Comparison of ENCODE assay signal across 2 cellular contexts in the genomic region with DNA sequence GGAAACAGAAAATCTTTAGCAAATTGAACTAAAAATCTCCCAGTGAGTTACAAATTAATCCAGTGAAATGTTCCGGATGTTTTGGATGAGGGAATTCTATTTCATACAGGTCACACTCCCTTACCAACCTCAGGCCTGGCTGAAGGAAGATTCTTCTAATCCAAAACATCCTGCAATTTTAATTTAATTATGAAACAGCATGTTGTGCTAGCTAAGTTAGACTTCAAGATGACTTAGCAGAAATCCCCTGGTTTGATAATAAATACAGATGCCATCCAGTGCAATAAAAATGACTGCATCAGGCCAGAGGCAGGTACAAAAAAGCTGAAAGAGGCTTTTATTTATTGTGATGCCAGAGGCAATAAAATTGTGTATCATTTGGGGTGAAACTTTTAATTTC.
TF ChIP-seq lines count a peak whose summit lies in the region.

No MANE protein-coding gene starts in this region.

TF ChIP-seq in SK-N-SH treated with all-trans-retinoic acid at 6 μM for 48 hours, 23 proteins besides CTCF, POLR2A, EP300 and RAD21 (continued from another document):
- TF ChIP-seq POU6F1 (CRISPR knock-in tag; IDR thresholded peaks at IDR 0.05; ENCODE audit: borderline replicate concordance, low read depth) (no peak), OSR1 (CRISPR knock-in tag; IDR thresholded peaks at IDR 0.05) (no peak), ESRRG (CRISPR knock-in tag; IDR thresholded peaks at IDR 0.05) (no peak), ISL1 (CRISPR knock-in tag; IDR thresholded peaks at IDR 0.05) (no peak)

TF ChIP-seq in SK-N-SH, 30 proteins besides CTCF, POLR2A, EP300 and RAD21 (continued from another document):
- TF ChIP-seq, protein P1, sequence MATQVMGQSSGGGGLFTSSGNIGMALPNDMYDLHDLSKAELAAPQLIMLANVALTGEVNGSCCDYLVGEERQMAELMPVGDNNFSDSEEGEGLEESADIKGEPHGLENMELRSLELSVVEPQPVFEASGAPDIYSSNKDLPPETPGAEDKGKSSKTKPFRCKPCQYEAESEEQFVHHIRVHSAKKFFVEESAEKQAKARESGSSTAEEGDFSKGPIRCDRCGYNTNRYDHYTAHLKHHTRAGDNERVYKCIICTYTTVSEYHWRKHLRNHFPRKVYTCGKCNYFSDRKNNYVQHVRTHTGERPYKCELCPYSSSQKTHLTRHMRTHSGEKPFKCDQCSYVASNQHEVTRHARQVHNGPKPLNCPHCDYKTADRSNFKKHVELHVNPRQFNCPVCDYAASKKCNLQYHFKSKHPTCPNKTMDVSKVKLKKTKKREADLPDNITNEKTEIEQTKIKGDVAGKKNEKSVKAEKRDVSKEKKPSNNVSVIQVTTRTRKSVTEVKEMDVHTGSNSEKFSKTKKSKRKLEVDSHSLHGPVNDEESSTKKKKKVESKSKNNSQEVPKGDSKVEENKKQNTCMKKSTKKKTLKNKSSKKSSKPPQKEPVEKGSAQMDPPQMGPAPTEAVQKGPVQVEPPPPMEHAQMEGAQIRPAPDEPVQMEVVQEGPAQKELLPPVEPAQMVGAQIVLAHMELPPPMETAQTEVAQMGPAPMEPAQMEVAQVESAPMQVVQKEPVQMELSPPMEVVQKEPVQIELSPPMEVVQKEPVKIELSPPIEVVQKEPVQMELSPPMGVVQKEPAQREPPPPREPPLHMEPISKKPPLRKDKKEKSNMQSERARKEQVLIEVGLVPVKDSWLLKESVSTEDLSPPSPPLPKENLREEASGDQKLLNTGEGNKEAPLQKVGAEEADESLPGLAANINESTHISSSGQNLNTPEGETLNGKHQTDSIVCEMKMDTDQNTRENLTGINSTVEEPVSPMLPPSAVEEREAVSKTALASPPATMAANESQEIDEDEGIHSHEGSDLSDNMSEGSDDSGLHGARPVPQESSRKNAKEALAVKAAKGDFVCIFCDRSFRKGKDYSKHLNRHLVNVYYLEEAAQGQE (IDR thresholded peaks at IDR 0.05; ENCODE audit: low read depth, low read length): no peak
- TF ChIP-seq RCOR1 (IDR thresholded peaks at IDR 0.05; ENCODE audit: low read length) (no peak), FOXM1 (IDR thresholded peaks at IDR 0.05; ENCODE audit: low read depth) (no peak), GABPA (IDR thresholded peaks at IDR 0.05; ENCODE audit: low read depth) (no peak), JUND (IDR thresholded peaks at IDR 0.05) (no peak), RFX5 (IDR thresholded peaks at IDR 0.05; ENCODE audit: low read length) (no peak), NFIC (IDR thresholded peaks at IDR 0.05; ENCODE audit: borderline replicate concordance) (no peak), FOXJ3 (CRISPR knock-in tag; IDR thresholded peaks at IDR 0.05) (no peak), NRF1 (IDR thresholded peaks at IDR 0.05; ENCODE audit: low read depth, low read length) (no peak), CHD2 (IDR thresholded peaks at IDR 0.05; ENCODE audit: low read length, partially characterized antibody) (no peak)
- TF ChIP-seq, protein P2, sequence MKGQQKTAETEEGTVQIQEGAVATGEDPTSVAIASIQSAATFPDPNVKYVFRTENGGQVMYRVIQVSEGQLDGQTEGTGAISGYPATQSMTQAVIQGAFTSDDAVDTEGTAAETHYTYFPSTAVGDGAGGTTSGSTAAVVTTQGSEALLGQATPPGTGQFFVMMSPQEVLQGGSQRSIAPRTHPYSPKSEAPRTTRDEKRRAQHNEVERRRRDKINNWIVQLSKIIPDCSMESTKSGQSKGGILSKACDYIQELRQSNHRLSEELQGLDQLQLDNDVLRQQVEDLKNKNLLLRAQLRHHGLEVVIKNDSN (IDR thresholded peaks at IDR 0.05; ENCODE audit: borderline replicate concordance, low read depth): no peak
- TF ChIP-seq, protein P3, sequence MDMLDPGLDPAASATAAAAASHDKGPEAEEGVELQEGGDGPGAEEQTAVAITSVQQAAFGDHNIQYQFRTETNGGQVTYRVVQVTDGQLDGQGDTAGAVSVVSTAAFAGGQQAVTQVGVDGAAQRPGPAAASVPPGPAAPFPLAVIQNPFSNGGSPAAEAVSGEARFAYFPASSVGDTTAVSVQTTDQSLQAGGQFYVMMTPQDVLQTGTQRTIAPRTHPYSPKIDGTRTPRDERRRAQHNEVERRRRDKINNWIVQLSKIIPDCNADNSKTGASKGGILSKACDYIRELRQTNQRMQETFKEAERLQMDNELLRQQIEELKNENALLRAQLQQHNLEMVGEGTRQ (IDR thresholded peaks at IDR 0.05; ENCODE audit: borderline replicate concordance, low read depth, low read length): no peak
